ENCODE assay signal across 8 cellular contexts in genomic region chr12:4273651-4274395, GRCh38. TPM values are rescaled to one million over a fixed set of nuclear protein-coding genes. Genes with fewer than 3 reads are reported as not detected.
DNase-seq lines count a peak whose midpoint lies in the region; FAIRE-seq and TF ChIP-seq lines count a peak whose summit lies in the region.

Gene CCND2, plus strand, starts transcription at chr12:4273762. Its CDS starts 279 bp downstream, at chr12:4274041.

- DNase-seq in NCI-H2171 treated with DMSO at 0.1 percent for 48 hours (lab: John Stamatoyannopoulos, UW) (peak; percentile 36), NCI-H2171 (lab: John Stamatoyannopoulos, UW) (no peak), HTR-8/SVneo (ENCODE audit: insufficient read length, low spot score) (peak; percentile 62), colonic mucosa (peak; percentile 93), kidney epithelial cell (ENCODE audit: low read depth) (no peak), COLO829 (ENCODE audit: low spot score) (no peak)
- DNase-seq in activated CD4-positive, alpha-beta T cell treated with anti-CD3 and anti-CD28 coated beads for 24 hours (ENCODE audit: low read depth in 2 of 2) = peak; percentile 67 to 72
- DNase-seq in stimulated activated CD4-positive, alpha-beta T cell treated with anti-CD3 and anti-CD28 coated beads, Interleukin-12 subunit alpha, Interleukin-12 subunit beta, amount 100 ng/mL, for 4 hours = peak; percentile 82

- H3K36me3 ChIP-seq in colonic mucosa (no peaks in the 10 kb centered on the region), kidney epithelial cell (ENCODE audit: control insufficient read depth, insufficient read depth, low read length) (no peaks in the 10 kb centered on the region)

- peaks cover 22% of the 10 kb centered on the region for H3K4me1 ChIP-seq in colonic mucosa

- TF ChIP-seq CTCF in colonic mucosa (IDR thresholded peaks at IDR 0.05) (no peak), kidney epithelial cell (IDR thresholded peaks at IDR 0.05; ENCODE audit: insufficient read depth, low read length, poor library complexity, severe bottlenecking) (no peak)

- H3K27me3 ChIP-seq in colonic mucosa (no peaks in the 10 kb centered on the region), kidney epithelial cell (ENCODE audit: control insufficient read depth, insufficient read depth, low read length) (peaks cover 80% of the 10 kb centered on the region)

- H3K9ac ChIP-seq in colonic mucosa (ENCODE audit: low read depth in 2 of 2, low read length in 2 of 2) = peak within 1 kb of the TSS; percentile 96 to 99

- FAIRE-seq in HTR-8/SVneo (lab: Jason Lieb, UNC) = peak; percentile 57

- peak within 1 kb of the TSS; percentile 57 for H3K4me3 ChIP-seq in colonic mucosa
- peak within 1 kb of the TSS; percentile 60 for H3K4me3 ChIP-seq in kidney epithelial cell (ENCODE audit: low read depth, low read length)

- no peaks in the 10 kb centered on the region for H3K9me3 ChIP-seq in colonic mucosa

- H3K27ac ChIP-seq in colonic mucosa = peak within 1 kb of the TSS; percentile 86

- intact Hi-C loops in colonic mucosa (cut with DNase I) = loop anchor here (10.0 kb wide), 1 partner anchor 129 kb away; no protein-coding TSS in a partner anchor

RNA-seq across cellular contexts. Expression of gene CCND2, which starts in this region (rescaled TPM):
- 100 to 1,000 TPM; 180 to 217 TPM for total RNA-seq in colonic mucosa
- total RNA-seq in kidney epithelial cell = 88.3 and 91.0 TPM in 2 replicates

Comparison
In these comparisons a context has a peak if more than half of its experiments do, and no peak if none do; other contexts are left out.
1. DNase-seq: peak in NCI-H2171 treated with DMSO at 0.1 percent for 48 hours (single experiment), HTR-8/SVneo (single experiment), activated CD4-positive, alpha-beta T cell treated with anti-CD3 and anti-CD28 coated beads for 24 hours (2 of 2), colonic mucosa (single experiment) and stimulated activated CD4-positive, alpha-beta T cell treated with anti-CD3 and anti-CD28 coated beads, Interleukin-12 subunit alpha, Interleukin-12 subunit beta, amount 100 ng/mL, for 4 hours (single experiment); none in NCI-H2171 (single experiment), kidney epithelial cell (single experiment) and COLO829 (single experiment).